22 cellular contexts compared by ENCODE assay signal in the genomic region with DNA sequence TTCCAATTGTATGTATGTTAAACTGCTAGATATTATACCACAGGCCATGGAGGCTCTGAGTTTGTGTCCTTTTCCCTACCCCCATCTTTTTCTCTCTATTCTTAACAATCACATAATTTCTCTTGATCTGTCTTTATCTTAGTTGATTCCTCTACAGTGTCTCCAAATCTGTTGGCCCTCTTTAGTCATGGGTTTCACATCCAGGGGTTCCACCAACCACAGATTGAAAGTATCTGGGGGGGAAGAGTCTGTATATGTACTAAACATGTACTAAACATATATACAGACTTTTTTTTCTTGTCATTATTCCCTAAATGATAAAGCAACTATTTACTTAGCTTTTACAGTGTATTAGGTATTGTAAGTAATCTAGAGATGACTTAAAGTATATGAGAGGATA.
"Had no signal": no experiment of that assay in that cellular context is flagged by ENCODE, and none has a peak within 500 bp of the region (broad histone marks: within the 10 kb centered on the region; RNA-seq: fewer than 3 reads in every experiment).

No MANE protein-coding gene starts in this region.

- H3K36me3 Mint-ChIP-seq: natural killer cell treated with Interleukin-12 subunit alpha and Interleukin-12 subunit beta and Interleukin-15 and Interleukin-18, amount 100 ng/mL, for 72 hours had no signal

- DNase-seq: colonic mucosa; effector memory CD4-positive, alpha-beta T cell; hypothalamus; immature natural killer cell; islet precursor cell; kidney glomerular epithelial cell; left ventricle myocardium superior; naive B cell; sigmoid colon; small intestine; stimulated activated CD4-positive, alpha-beta T cell treated with anti-CD3 and anti-CD28 coated beads, Interleukin-15, amount 100 ng/mL, for 24 hours; stimulated activated CD4-positive, alpha-beta T cell treated with anti-CD3 and anti-CD28 coated beads, Interleukin-2, amount 100 ng/mL, for 48 hours; stimulated activated naive CD4-positive, alpha-beta T cell; stimulated activated naive CD8-positive, alpha-beta T cell treated with anti-CD3 and anti-CD28 coated beads, Interleukin-15, amount 100 ng/mL, for 72 hours; transverse colon; upper lobe of right lung; uterus had no signal

- H3K9me3 Mint-ChIP-seq: dendritic cell treated with granulocyte-macrophage colony-stimulating factor and Interleukin-4, amounts not matched to agents 40 ng/mL and 50 ng/mL, for 4 days; immature natural killer cell; memory B cell; naive B cell; natural killer cell treated with Interleukin-12 subunit alpha and Interleukin-12 subunit beta and Interleukin-15 and Interleukin-18, amount 100 ng/mL, for 72 hours; neural progenitor cell; stimulated activated naive CD8-positive, alpha-beta T cell treated with anti-CD3 and anti-CD28 coated beads, Interleukin-15, amount 100 ng/mL, for 72 hours had no signal

- H3K27ac Mint-ChIP-seq: dendritic cell treated with granulocyte-macrophage colony-stimulating factor and Interleukin-4, amounts not matched to agents 40 ng/mL and 50 ng/mL, for 4 days; memory B cell; natural killer cell treated with Interleukin-12 subunit alpha and Interleukin-12 subunit beta and Interleukin-15 and Interleukin-18, amount 100 ng/mL, for 72 hours; neural progenitor cell; progenitor cell of endocrine pancreas had no signal

- ATAC-seq: natural killer cell treated with Interleukin-12 subunit alpha and Interleukin-12 subunit beta and Interleukin-15 and Interleukin-18, amount 100 ng/mL, for 72 hours; stimulated activated naive CD8-positive, alpha-beta T cell treated with anti-CD3 and anti-CD28 coated beads, Interleukin-15, amount 100 ng/mL, for 72 hours; upper lobe of right lung had no signal

- H3K27me3 Mint-ChIP-seq: dendritic cell treated with granulocyte-macrophage colony-stimulating factor and Interleukin-4, amounts not matched to agents 40 ng/mL and 50 ng/mL, for 4 days; memory B cell; naive B cell; natural killer cell treated with Interleukin-12 subunit alpha and Interleukin-12 subunit beta and Interleukin-15 and Interleukin-18, amount 100 ng/mL, for 72 hours; progenitor cell of endocrine pancreas; stimulated activated naive CD8-positive, alpha-beta T cell treated with anti-CD3 and anti-CD28 coated beads, Interleukin-15, amount 100 ng/mL, for 72 hours had no signal

- H3K4me3 Mint-ChIP-seq: dendritic cell treated with granulocyte-macrophage colony-stimulating factor and Interleukin-4, amounts not matched to agents 40 ng/mL and 50 ng/mL, for 4 days; immature natural killer cell; memory B cell; naive B cell; natural killer cell treated with Interleukin-12 subunit alpha and Interleukin-12 subunit beta and Interleukin-15 and Interleukin-18, amount 100 ng/mL, for 72 hours; neural progenitor cell; stimulated activated naive CD8-positive, alpha-beta T cell treated with anti-CD3 and anti-CD28 coated beads, Interleukin-15, amount 100 ng/mL, for 72 hours had no signal

- H3K4me1 Mint-ChIP-seq: neural progenitor cell had no signal
